ENCODE assay signal across 7 cellular contexts in genomic region chr10:6086375-6087233, GRCh38. TPM values are rescaled to one million over a fixed set of nuclear protein-coding genes. Genes with fewer than 3 reads are reported as not detected.
DNase-seq lines count a peak whose midpoint lies in the region; ATAC-seq and TF ChIP-seq lines count a peak whose summit lies in the region.

No MANE protein-coding gene starts in this region.

- H3K27me3 Mint-ChIP-seq in chondrocyte (ENCODE audit: low read depth), result peaks cover 15% of the 10 kb centered on the region

- H3K36me3 Mint-ChIP-seq in chondrocyte (ENCODE audit: low read depth), result no peaks in the 10 kb centered on the region

- H3K9me3 Mint-ChIP-seq in chondrocyte (ENCODE audit: low read depth), result peaks cover 3% of the 10 kb centered on the region

- peak; percentile 85 for TF ChIP-seq CTCF in GM13977 (IDR thresholded peaks at IDR 0.05; ENCODE audit: extremely low read depth, insufficient read depth, missing control alignments)
- TF ChIP-seq CTCF in chondrocyte (IDR thresholded peaks at IDR 0.05), result peak; percentile 89

- H3K27ac Mint-ChIP-seq in chondrocyte (ENCODE audit: unreplicated experiment), result peak overlapping the region; percentile 60

- peak; percentile 51 for ATAC-seq in HG03066 (IDR thresholded peaks at IDR 0.05; ENCODE audit: low read depth, unreplicated experiment)

- peak overlapping the region; percentile 29 for H3K4me3 Mint-ChIP-seq in chondrocyte (ENCODE audit: unreplicated experiment)

- in situ Hi-C loops in GM13977 (cut with MboI; ENCODE audit: low pct_unique_long_range_greater_than_20kb, low sequenced_read_pairs, unreplicated experiment), result no loop called here

- peak; percentile 75 for DNase-seq in GM13977 (ENCODE audit: low spot score)
- DNase-seq in NCI-H345 treated with DMSO at 0.1 percent for 48 hours (lab: John Stamatoyannopoulos, UW; ENCODE audit: unreplicated experiment), result peak; percentile 46
- peak; percentile 84 to 88 for DNase-seq in activated CD4-positive, alpha-beta T cell treated with anti-CD3 and anti-CD28 coated beads for 4 hours
- no peak for DNase-seq in chondrocyte (ENCODE audit: low spot score)
- peak; percentile 97 for DNase-seq in left kidney (ENCODE audit: low read depth, low spot score)
- peak; percentile 80 to 84 for DNase-seq in stimulated activated CD4-positive, alpha-beta T cell treated with anti-CD3 and anti-CD28 coated beads, Interleukin-1b, Interleukin-23, amount 100 ng/mL, for 4 hours (ENCODE audit: low read depth in 2 of 2)

- peaks cover 40% of the 10 kb centered on the region for H3K4me1 Mint-ChIP-seq in chondrocyte (ENCODE audit: low read depth)

RNA-seq across cellular contexts. Expression of gene RBM17, which starts 2.2 kb away (rescaled TPM):
- total RNA-seq in chondrocyte, result 56.3 to 59.0 TPM (median 57.0 TPM) in 3 replicates

RNA-seq across cellular contexts. Expression of gene IL2RA, which starts 24.4 kb away (rescaled TPM):
- total RNA-seq in chondrocyte, result not detected in 3 replicates
